1 cellular context compared by ENCODE assay signal in the genomic region with DNA sequence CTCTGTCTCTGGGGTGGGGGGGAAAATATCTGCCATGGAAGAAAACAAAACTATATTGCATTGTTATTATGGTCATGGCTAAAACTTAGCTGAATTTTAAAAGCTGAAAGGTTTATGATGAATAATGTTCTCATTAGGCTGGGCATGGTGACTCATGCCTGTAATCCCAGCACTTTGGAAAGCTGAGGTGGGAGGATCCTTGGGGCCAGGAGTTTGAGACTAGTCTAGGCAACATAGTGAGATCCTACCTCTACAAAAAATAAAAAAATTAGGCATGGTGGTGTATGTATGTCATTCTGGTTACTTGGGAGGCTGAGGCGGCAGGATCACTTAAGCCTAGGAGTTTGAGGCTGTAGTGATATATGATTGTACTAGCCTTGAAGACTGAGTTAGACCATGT.
A peak's percentile ranks its signal among the peaks of the same experiment; 100 is the strongest.
TF ChIP-seq lines count a peak whose summit lies in the region.

No MANE protein-coding gene starts in this region.

TF ChIP-seq in endothelial cell of umbilical vein, 7 proteins besides CTCF, POLR2A, EP300 and RAD21:
- TF ChIP-seq MYC (IDR thresholded peaks at IDR 0.05; ENCODE audit: low read depth, low read length) (no peak), FOS (IDR thresholded peaks at IDR 0.05; ENCODE audit: borderline replicate concordance, insufficient read depth, low read length) (peak; percentile 34), POLR2AphosphoS5 (IDR thresholded peaks at IDR 0.05; ENCODE audit: insufficient read depth, low read depth, low read length) (no peak), JUN (IDR thresholded peaks at IDR 0.05; ENCODE audit: borderline replicate concordance, insufficient read depth, insufficient read length, low read depth) (no peak)
TF ChIP-seq in endothelial cell of umbilical vein: peak in this region for 1.
